14 cellular contexts compared by ENCODE assay signal in the genomic region with DNA sequence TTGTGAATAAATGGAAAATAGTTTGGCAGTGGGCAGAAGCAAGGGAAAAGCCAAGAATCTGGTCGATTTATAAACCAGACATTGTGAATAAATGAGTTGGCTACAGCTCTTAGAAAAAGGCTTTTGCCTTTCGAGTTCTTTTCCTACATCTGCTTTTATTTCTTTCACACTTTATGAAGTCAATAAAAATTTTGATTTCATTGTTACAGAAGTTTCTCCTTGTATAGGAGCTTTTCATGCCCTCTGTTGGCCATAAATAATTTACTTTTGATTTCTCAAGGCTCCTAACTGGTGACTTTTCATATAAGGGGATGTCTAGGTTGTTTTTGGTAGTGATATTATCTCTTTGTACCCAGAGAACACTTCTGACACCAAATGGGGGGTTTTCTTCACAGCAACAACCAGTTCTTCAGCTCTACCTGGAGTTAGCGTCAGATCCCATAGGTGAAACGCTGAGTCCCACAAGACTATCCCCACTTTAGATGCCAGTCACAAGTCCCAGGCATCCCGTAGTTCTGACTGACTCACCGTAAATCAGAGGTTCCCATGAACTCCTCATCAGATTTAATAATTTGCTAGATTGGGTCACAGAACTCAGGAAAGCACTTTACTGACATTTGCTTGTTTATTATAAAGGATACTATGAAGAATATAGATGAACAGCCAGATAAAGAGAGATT.
DNase-seq lines count a peak whose midpoint lies in the region; ATAC-seq and TF ChIP-seq lines count a peak whose summit lies in the region.
"Had no signal": no experiment of that assay in that cellular context is flagged by ENCODE, and none has a peak within 500 bp of the region (broad histone marks: within the 10 kb centered on the region; RNA-seq: fewer than 3 reads in every experiment).

No MANE protein-coding gene starts in this region.

- no TSS peak for BruUV-seq in PC-3 (replicated peaks; lab: Mats Ljungman, UMichigan)

- DNase-seq in PC-3 (no peak), esophagus muscularis mucosa (ENCODE audit: extremely low spot score) (no peak), transverse colon (no peak), erythroblast (lab: John Stamatoyannopoulos, UW) (no peak), D341Med (ENCODE audit: low spot score) (no peak), H4 (ENCODE audit: low spot score) (no peak)
- DNase-seq: activated gamma-delta T cell treated with Interleukin-2 at 50 U/mL for 16 hours; CD8-positive, alpha-beta T cell; NCI-H187 treated with DMSO at 0.1 percent for 48 hours; NCI-H748 treated with DMSO at 0.1 percent for 48 hours; ovary; stimulated activated CD4-positive, alpha-beta T cell treated with anti-CD3 and anti-CD28 coated beads, Interleukin-1b, Interleukin-23, amount 100 ng/mL, for 48 hours had no signal

- TF ChIP-seq POLR2A in esophagus muscularis mucosa (IDR thresholded peaks at IDR 0.05; ENCODE audit: low read depth) (no peak), transverse colon (IDR thresholded peaks at IDR 0.05) (no peak), erythroblast (IDR thresholded peaks at IDR 0.05; ENCODE audit: low read length) (no peak)

- intact Hi-C loops in PC-3 (cut with micrococcal nuclease) = no loop called here
- intact Hi-C loops in esophagus muscularis mucosa (cut with DNase I) = no loop called here
- intact Hi-C loops in transverse colon (cut with DNase I; ENCODE audit: low total_unique reads) = no loop called here

- no peak overlapping the region for H3K4me3 ChIP-seq in PC-3 (ENCODE audit: low read length)
- no peak overlapping the region for H3K4me3 ChIP-seq in esophagus muscularis mucosa
- peak overlapping the region in 1 of 2 experiments; percentile 19 for H3K4me3 ChIP-seq in neutrophil (ENCODE audit: low read depth in 1 of 2, low read length in 1 of 2)
- no peak overlapping the region for H3K4me3 ChIP-seq in transverse colon
- H3K4me3 ChIP-seq: ovary had no signal

- H3K9me2 ChIP-seq in PC-3 (replicated peaks; ENCODE audit: low read length) = no peaks in the 10 kb centered on the region

- H3K27ac ChIP-seq in PC-3 (ENCODE audit: low read length) (no peak overlapping the region), esophagus muscularis mucosa (replicated peaks in 1 of 4) (peak overlapping the region; percentile 8 to 62 (median 37)), neutrophil (peak overlapping the region; percentile 87), transverse colon (peak overlapping the region; percentile 0 to 18 (median 9))

- POLR2A ChIA-PET in PC-3 (lab: Charles Lee; ENCODE audit: unreplicated experiment) = no interaction called here

- H3K9ac ChIP-seq in PC-3 (ENCODE audit: low read length) = no peak overlapping the region

- no peak for ATAC-seq in PC-3
- ATAC-seq: CD8-positive, alpha-beta T cell; Right ventricle myocardium inferior had no signal

- TF ChIP-seq CTCF in PC-3 (conservative IDR thresholded peaks at IDR 0.05; ENCODE audit: low read depth, low read length) (0 out of 2 replicates have a peak, but pooled peaks have one; percentile 15), esophagus muscularis mucosa (IDR thresholded peaks at IDR 0.05) (no peak), neutrophil (IDR thresholded peaks at IDR 0.05) (no peak), transverse colon (IDR thresholded peaks at IDR 0.05) (no peak)

- no peaks in the 10 kb centered on the region for H3F3A ChIP-seq in PC-3 (ENCODE audit: low read length, unreplicated experiment)

- no peaks in the 10 kb centered on the region for H3K79me2 ChIP-seq in PC-3 (ENCODE audit: low read length)

- H3K4me1 ChIP-seq in PC-3 (ENCODE audit: insufficient read depth, low read length) = no peaks in the 10 kb centered on the region
- H3K4me1 ChIP-seq in esophagus muscularis mucosa = peaks cover 48 to 66% (median 55%) of the 10 kb centered on the region in 4 donors
- peaks cover 48 to 51% of the 10 kb centered on the region in 2 experiments for H3K4me1 ChIP-seq in neutrophil (ENCODE audit: control insufficient read depth in 1 of 2, insufficient read depth in 1 of 2, low read depth in 1 of 2, low read length in 1 of 2)
- H3K4me1 ChIP-seq in transverse colon = peaks cover 5 to 42% (median 8%) of the 10 kb centered on the region in 4 donors

- WGBS in esophagus muscularis mucosa = 71% methylated on average over 6 of the region's 6 CpGs
- WGBS in transverse colon (ENCODE audit: low coverage in 1 of 2), 2 donors = 26 to 79% methylated on average over 2 to 6 of the region's 6 CpGs

- H2AFZ ChIP-seq in PC-3 (ENCODE audit: low read length) = no peak overlapping the region

- H3K4me2 ChIP-seq in PC-3 (ENCODE audit: low read length) = no peak overlapping the region

- H4K20me1 ChIP-seq in PC-3 (ENCODE audit: low read length) = no peaks in the 10 kb centered on the region

- H3K27me3 ChIP-seq in PC-3 (ENCODE audit: low read length) (no peaks in the 10 kb centered on the region), esophagus muscularis mucosa (no peaks in the 10 kb centered on the region), neutrophil (no peaks in the 10 kb centered on the region), transverse colon (no peaks in the 10 kb centered on the region)
- H3K27me3 ChIP-seq: ovary had no signal

- H3K9me3 ChIP-seq in PC-3 (ENCODE audit: low read length) (no peaks in the 10 kb centered on the region), esophagus muscularis mucosa (no peaks in the 10 kb centered on the region), neutrophil (no peaks in the 10 kb centered on the region), transverse colon (no peaks in the 10 kb centered on the region)
- H3K9me3 ChIP-seq: ovary had no signal

- in situ Hi-C loops in transverse colon (cut with MboI; ENCODE audit: low pct_ligation_motif_present in 1 of 4, low pct_unique_long_range_greater_than_20kb in 1 of 4, low sequenced_read_pairs in 3 of 4) = no loop called here

- CTCF ChIA-PET in PC-3 (lab: Charles Lee) = no interaction called here

- H3K36me3 ChIP-seq in PC-3 (ENCODE audit: low read depth, low read length) (no peaks in the 10 kb centered on the region), esophagus muscularis mucosa (no peaks in the 10 kb centered on the region), neutrophil (peaks cover 4% of the 10 kb centered on the region), transverse colon (no peaks in the 10 kb centered on the region)
- H3K36me3 ChIP-seq: ovary had no signal

- TF ChIP-seq EP300 in esophagus muscularis mucosa (IDR thresholded peaks at IDR 0.05) = no peak
- TF ChIP-seq EP300 in transverse colon (IDR thresholded peaks at IDR 0.05; ENCODE audit: low read depth) = no peak
